7 cellular contexts compared by ENCODE assay signal in the genomic region with DNA sequence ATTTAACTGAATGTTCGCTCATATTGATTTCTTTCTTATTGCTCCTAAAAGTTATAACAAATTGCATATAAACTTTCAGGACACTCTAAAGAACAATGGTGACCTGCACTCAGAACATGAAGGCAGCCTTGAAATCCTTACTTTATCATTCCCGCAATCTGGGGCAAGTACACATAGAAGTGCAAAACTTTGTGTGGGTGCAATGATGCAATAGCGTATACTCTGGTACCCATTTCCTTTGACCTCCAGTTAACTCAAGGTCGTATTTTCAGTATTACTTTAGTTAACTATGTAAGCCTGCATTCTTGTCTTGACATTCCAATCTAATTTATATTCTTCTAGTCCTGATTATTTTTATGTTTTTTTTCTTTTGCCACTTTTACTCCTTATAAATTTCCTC.
"Had no signal": no experiment of that assay in that cellular context is flagged by ENCODE, and none has a peak within 500 bp of the region (broad histone marks: within the 10 kb centered on the region; RNA-seq: fewer than 3 reads in every experiment).

No MANE protein-coding gene starts in this region.

- ATAC-seq: GM12878 had no signal

- FAIRE-seq: GM12878, GM12891, GM12892, GM18507, GM19239 had no signal

- H3K4me3 ChIP-seq: GM12878 had no signal

- DNase-seq: GDM1, GF-D8 had no signal
